In the genomic region with DNA sequence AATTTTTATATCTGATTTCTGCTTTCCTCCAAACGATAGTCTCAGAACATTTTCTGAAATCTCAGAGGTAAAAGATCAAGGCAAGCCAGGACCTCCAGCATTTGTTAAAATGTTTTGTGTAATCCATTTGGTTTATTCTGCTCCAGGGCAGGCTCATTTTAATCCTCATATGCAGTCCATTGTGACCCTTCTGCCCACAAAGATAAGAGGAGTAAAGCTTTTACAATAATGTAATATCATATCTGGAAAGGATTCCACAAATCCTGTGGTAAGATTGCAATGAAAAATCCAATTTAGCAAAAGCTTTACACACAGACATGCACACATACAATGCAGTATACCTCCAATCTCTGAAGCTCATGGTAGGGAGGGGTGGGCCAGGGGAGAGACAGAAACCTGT, we compare ENCODE assay signal across 10 cellular contexts. TPM values are rescaled to one million over a fixed set of nuclear protein-coding genes. Genes with fewer than 3 reads are reported as not detected.
"Had no signal": no experiment of that assay in that cellular context is flagged by ENCODE, and none has a peak within 500 bp of the region (broad histone marks: within the 10 kb centered on the region; RNA-seq: fewer than 3 reads in every experiment).

No MANE protein-coding gene starts in this region.

- H3K9ac ChIP-seq: KMS-11 had no signal

- ATAC-seq: GM23338, HepG2 had no signal

- H3K4me2 ChIP-seq: GM23338, KMS-11 had no signal

- H3K4me3 ChIP-seq: GM23338 had no signal

- H3K27ac ChIP-seq: KMS-11 had no signal

- DNase-seq: H9, HCEC 1CT, IMR-90, KBM-7 had no signal

- FAIRE-seq: H1, H54, HepG2 had no signal

- H3K27ac Mint-ChIP-seq: GM23338 had no signal

- H3K4me1 Mint-ChIP-seq: GM23338 had no signal

- H3K4me3 Mint-ChIP-seq: GM23338, H9 had no signal

- H3K9me3 Mint-ChIP-seq: GM23338, H9 had no signal

RNA-seq across cellular contexts. Expression of gene KCNH5, which starts 55.3 kb away (rescaled TPM):
- total RNA-seq: HepG2, HT-29 had no signal
- polyA plus RNA-seq: HepG2 had no signal
